Comparison of ENCODE assay signal across 10 cellular contexts in genomic region chr14:54652890-54653201, GRCh38.
DNase-seq lines count a peak whose midpoint lies in the region; ATAC-seq and TF ChIP-seq lines count a peak whose summit lies in the region.
"Had no signal": no experiment of that assay in that cellular context is flagged by ENCODE, and none has a peak within 500 bp of the region (broad histone marks: within the 10 kb centered on the region; RNA-seq: fewer than 3 reads in every experiment).

No MANE protein-coding gene starts in this region.

- ATAC-seq in heart right ventricle (peak in 3 of 8 donors; percentile 18 to 23 (median 21)), psoas muscle (peak in 1 of 4 donors; percentile 10), GM18498 (IDR thresholded peaks at IDR 0.05; ENCODE audit: unreplicated experiment) (no peak), GM21447 (IDR thresholded peaks at IDR 0.05; ENCODE audit: unreplicated experiment) (no peak)
- ATAC-seq: GM12878 had no signal

- intact Hi-C loops in adrenal gland (cut with DNase I) (no loop called here), heart right ventricle (cut with DNase I) (loop anchor here in 6 of 10 donors (2.0 to 5.0 kb wide), 3 partner anchors 34 to 86 kb away; partner anchors contain the start of gene SAMD4A (in 4 of the 6)), psoas muscle (cut with DNase I) (loop anchor here (2.0 to 5.0 kb wide), 2 partner anchors 34 to 86 kb away; partner anchors contain the start of gene SAMD4A (in 1 of the 2))

- peaks cover 20 to 53% of the 10 kb centered on the region in 2 donors for H3K4me1 ChIP-seq in adrenal gland (replicated peaks in 1 of 2)
- H3K4me1 ChIP-seq in heart right ventricle = peaks cover 15 to 89% (median 75%) of the 10 kb centered on the region in 9 donors
- peaks cover 76% of the 10 kb centered on the region for H3K4me1 ChIP-seq in psoas muscle

- H3K27me3 ChIP-seq in adrenal gland = no peaks in the 10 kb centered on the region
- H3K27me3 ChIP-seq in heart right ventricle = no peaks in the 10 kb centered on the region
- H3K27me3 ChIP-seq in psoas muscle (ENCODE audit: insufficient read depth in 3 of 3, low read length in 2 of 3) = peaks cover 0 to 4% (median 0%) of the 10 kb centered on the region in 3 donors

- WGBS in adrenal gland, 4 donors = 44 to 56% (median 45%) methylated on average over 6 of the region's 6 CpGs
- 23 to 27% methylated on average over 6 of the region's 6 CpGs for WGBS in heart right ventricle, 2 donors
- WGBS in psoas muscle, 3 donors = 43 to 45% (median 44%) methylated on average over 6 of the region's 6 CpGs

- peak overlapping the region; percentile 54 for H3K4me3 ChIP-seq in AG10803 (ENCODE audit: low read length)
- H3K4me3 ChIP-seq in adrenal gland = peak overlapping the region in 2 of 4 donors; percentile 2 to 45
- peak overlapping the region in 9 of 10 donors; percentile 4 to 46 (median 29) for H3K4me3 ChIP-seq in heart right ventricle
- peak overlapping the region; percentile 51 for H3K4me3 ChIP-seq in psoas muscle
- H3K4me3 ChIP-seq: GM12878 had no signal

- DNase-seq in AG10803 (ENCODE audit: low read depth) (no peak), adrenal gland (peak in 1 of 7 donors; percentile 31), heart right ventricle (no peak), psoas muscle (no peak), cerebellar cortex (ENCODE audit: low spot score) (no peak), NCI-H2081 treated with DMSO at 0.1 percent for 48 hours (lab: John Stamatoyannopoulos, UW) (no peak)
- DNase-seq: small intestine had no signal

- H3K27ac ChIP-seq in adrenal gland (peak overlapping the region in 4 of 5 donors; percentile 83 to 96 (median 89)), heart right ventricle (peak overlapping the region; percentile 65 to 91 (median 84)), psoas muscle (peak overlapping the region; percentile 88)

- no peaks in the 10 kb centered on the region for H3K36me3 ChIP-seq in adrenal gland (replicated peaks in 1 of 2)
- H3K36me3 ChIP-seq in heart right ventricle = no peaks in the 10 kb centered on the region
- H3K36me3 ChIP-seq in psoas muscle (ENCODE audit: insufficient read depth in 1 of 2, low read depth in 1 of 2) = no peaks in the 10 kb centered on the region

- TF ChIP-seq CTCF in AG10803 (conservative IDR thresholded peaks at IDR 0.05; ENCODE audit: low read length) (peak; percentile 20; the same call in 1 of the 2 replicates), adrenal gland (IDR thresholded peaks at IDR 0.05) (no peak), heart right ventricle (IDR thresholded peaks at IDR 0.05) (no peak), psoas muscle (IDR thresholded peaks at IDR 0.05) (no peak)

- no peaks in the 10 kb centered on the region for H3K9me3 ChIP-seq in adrenal gland (replicated peaks in 1 of 3)
- H3K9me3 ChIP-seq in heart right ventricle = no peaks in the 10 kb centered on the region
- H3K9me3 ChIP-seq in psoas muscle = no peaks in the 10 kb centered on the region

- no peak for TF ChIP-seq POLR2A in adrenal gland (IDR thresholded peaks at IDR 0.05)

Comparison
In these comparisons a context has a peak if more than half of its experiments do, and no peak if none do; other contexts are left out.
1. intact Hi-C loops: an anchor here in heart right ventricle (2.0 to 5.0 kb wide) and psoas muscle (2.0 to 5.0 kb wide); none called in adrenal gland.